1 cellular context compared by ENCODE assay signal in the genomic region with DNA sequence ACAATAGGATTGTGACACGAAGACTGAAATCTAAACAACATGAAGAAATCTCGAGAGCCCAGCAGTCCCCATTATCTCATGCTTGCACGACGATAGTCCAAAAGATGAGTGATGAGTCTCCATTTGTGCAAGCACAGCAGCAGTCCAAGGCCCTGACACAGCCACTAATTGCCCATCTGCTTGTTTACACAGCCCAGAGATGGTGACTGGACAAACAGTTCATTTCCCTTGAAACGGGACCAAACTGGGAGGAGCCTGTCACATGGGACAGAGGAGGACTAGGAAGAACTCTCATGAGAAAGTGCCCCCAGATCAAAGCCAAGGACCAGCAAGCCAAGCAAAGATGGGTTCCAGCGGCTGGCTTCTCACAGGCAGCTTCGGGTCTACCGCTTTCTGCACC.
A peak's percentile ranks its signal among the peaks of the same experiment; 100 is the strongest.
TF ChIP-seq lines count a peak whose summit lies in the region.

No MANE protein-coding gene starts in this region.

TF ChIP-seq in SK-N-SH, 30 proteins besides CTCF, POLR2A, EP300 and RAD21 (continued from another document):
- TF ChIP-seq, protein P1, sequence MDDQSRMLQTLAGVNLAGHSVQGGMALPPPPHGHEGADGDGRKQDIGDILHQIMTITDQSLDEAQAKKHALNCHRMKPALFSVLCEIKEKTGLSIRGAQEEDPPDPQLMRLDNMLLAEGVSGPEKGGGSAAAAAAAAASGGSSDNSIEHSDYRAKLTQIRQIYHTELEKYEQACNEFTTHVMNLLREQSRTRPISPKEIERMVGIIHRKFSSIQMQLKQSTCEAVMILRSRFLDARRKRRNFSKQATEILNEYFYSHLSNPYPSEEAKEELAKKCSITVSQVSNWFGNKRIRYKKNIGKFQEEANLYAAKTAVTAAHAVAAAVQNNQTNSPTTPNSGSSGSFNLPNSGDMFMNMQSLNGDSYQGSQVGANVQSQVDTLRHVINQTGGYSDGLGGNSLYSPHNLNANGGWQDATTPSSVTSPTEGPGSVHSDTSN (IDR thresholded peaks at IDR 0.05) = 0 out of 2 replicates have a peak, but pooled peaks have one; percentile 16
TF ChIP-seq in SK-N-SH: peak in this region for 3.
